8 cellular contexts compared by ENCODE assay signal in genomic region chr3:187025254-187025655, GRCh38.
DNase-seq lines count a peak whose midpoint lies in the region; ATAC-seq and TF ChIP-seq lines count a peak whose summit lies in the region.

No MANE protein-coding gene starts in this region.

- peaks cover 62% of the 10 kb centered on the region for H3K4me1 Mint-ChIP-seq in activated T-helper 1 cell treated with anti-CD3 and anti-CD28 coated beads, Interleukin-12 subunit alpha, Interleukin-12 subunit beta, Interleukin-2, Interleukin-4 antibody, amounts not matched to agents 30 ng/mL and 10 ng/mL and 1 ng/mL, durations not matched to agents 14 hours and 24 hours and 36 hours (ENCODE audit: low read depth)

- TF ChIP-seq CTCF in testis (IDR thresholded peaks at IDR 0.05), result no peak

- no peaks in the 10 kb centered on the region for H3K9me3 Mint-ChIP-seq in activated T-helper 1 cell treated with anti-CD3 and anti-CD28 coated beads, Interleukin-12 subunit alpha, Interleukin-12 subunit beta, Interleukin-2, Interleukin-4 antibody, amounts not matched to agents 30 ng/mL and 10 ng/mL and 1 ng/mL, durations not matched to agents 14 hours and 24 hours and 36 hours

- H3K9me3 ChIP-seq in testis, result no peaks in the 10 kb centered on the region

- peak overlapping the region; percentile 85 for H3K4me3 Mint-ChIP-seq in activated T-helper 1 cell treated with anti-CD3 and anti-CD28 coated beads, Interleukin-12 subunit alpha, Interleukin-12 subunit beta, Interleukin-2, Interleukin-4 antibody, amounts not matched to agents 30 ng/mL and 10 ng/mL and 1 ng/mL, durations not matched to agents 14 hours and 24 hours and 36 hours

- no peak overlapping the region for H3K27ac ChIP-seq in testis

- ATAC-seq in GM18907 (IDR thresholded peaks at IDR 0.05; ENCODE audit: unreplicated experiment), result peak; percentile 23
- ATAC-seq in HG03280 (IDR thresholded peaks at IDR 0.05; ENCODE audit: unreplicated experiment), result peak; percentile 26
- ATAC-seq in GM19455 (IDR thresholded peaks at IDR 0.05; ENCODE audit: unreplicated experiment), result no peak

- H3K4me3 ChIP-seq in testis, result no peak overlapping the region

- 84 to 91% methylated on average over 6 of the region's 6 CpGs for WGBS in testis, 2 donors

- intact Hi-C loops in activated T-helper 1 cell treated with anti-CD3 and anti-CD28 coated beads, Interleukin-12 subunit alpha, Interleukin-12 subunit beta, Interleukin-2, Interleukin-4 antibody, amounts not matched to agents 30 ng/mL and 10 ng/mL and 1 ng/mL, durations not matched to agents 14 hours and 24 hours and 36 hours (cut with micrococcal nuclease), result loop anchor here (1.0 to 5.0 kb wide), 10 partner anchors 12 to 243 kb away; partner anchors contain the start of genes EIF4A2 and RPL39L
- intact Hi-C loops in testis (cut with DNase I; ENCODE audit: low total_unique reads), result no loop called here

- H3K4me1 ChIP-seq in testis, result peaks cover 4% of the 10 kb centered on the region

- H3K27me3 ChIP-seq in testis, result no peaks in the 10 kb centered on the region

- peaks cover 41% of the 10 kb centered on the region for H3K36me3 Mint-ChIP-seq in activated T-helper 1 cell treated with anti-CD3 and anti-CD28 coated beads, Interleukin-12 subunit alpha, Interleukin-12 subunit beta, Interleukin-2, Interleukin-4 antibody, amounts not matched to agents 30 ng/mL and 10 ng/mL and 1 ng/mL, durations not matched to agents 14 hours and 24 hours and 36 hours (ENCODE audit: low read depth)

- no peaks in the 10 kb centered on the region for H3K36me3 ChIP-seq in testis (ENCODE audit: low read depth, missing control alignments)

- H3K27ac Mint-ChIP-seq in activated T-helper 1 cell treated with anti-CD3 and anti-CD28 coated beads, Interleukin-12 subunit alpha, Interleukin-12 subunit beta, Interleukin-2, Interleukin-4 antibody, amounts not matched to agents 30 ng/mL and 10 ng/mL and 1 ng/mL, durations not matched to agents 14 hours and 24 hours and 36 hours, result peak overlapping the region; percentile 97

- H3K27me3 Mint-ChIP-seq in activated T-helper 1 cell treated with anti-CD3 and anti-CD28 coated beads, Interleukin-12 subunit alpha, Interleukin-12 subunit beta, Interleukin-2, Interleukin-4 antibody, amounts not matched to agents 30 ng/mL and 10 ng/mL and 1 ng/mL, durations not matched to agents 14 hours and 24 hours and 36 hours (ENCODE audit: insufficient read depth), result no peaks in the 10 kb centered on the region

- peak; percentile 43 for DNase-seq in activated T-helper 1 cell treated with anti-CD3 and anti-CD28 coated beads, Interleukin-12 subunit alpha, Interleukin-12 subunit beta, Interleukin-2, Interleukin-4 antibody, amounts not matched to agents 30 ng/mL and 10 ng/mL and 1 ng/mL, durations not matched to agents 14 hours and 24 hours and 36 hours (ENCODE audit: low spot score)
- peak; percentile 48 to 70 for DNase-seq in stimulated activated CD4-positive, alpha-beta T cell treated with anti-CD3 and anti-CD28 coated beads, Interleukin-2, amount 100 ng/mL, for 24 hours
- DNase-seq in NCI-H69 (lab: John Stamatoyannopoulos, UW) (no peak), testis (no peak), DMS114 treated with DMSO at 0.1 percent for 48 hours (lab: John Stamatoyannopoulos, UW; ENCODE audit: unreplicated experiment) (no peak)

- TF ChIP-seq POLR2A in testis (IDR thresholded peaks at IDR 0.05), result no peak

Comparison
In these comparisons a context has a peak if more than half of its experiments do, and no peak if none do; other contexts are left out.
1. DNase-seq: peak in activated T-helper 1 cell treated with anti-CD3 and anti-CD28 coated beads, Interleukin-12 subunit alpha, Interleukin-12 subunit beta, Interleukin-2, Interleukin-4 antibody, amounts not matched to agents 30 ng/mL and 10 ng/mL and 1 ng/mL, durations not matched to agents 14 hours and 24 hours and 36 hours (single experiment) and stimulated activated CD4-positive, alpha-beta T cell treated with anti-CD3 and anti-CD28 coated beads, Interleukin-2, amount 100 ng/mL, for 24 hours (2 of 2); none in NCI-H69 (single experiment), testis (single experiment) and DMS114 treated with DMSO at 0.1 percent for 48 hours (single experiment).